Comparison of ENCODE assay signal across 9 cellular contexts in the genomic region with DNA sequence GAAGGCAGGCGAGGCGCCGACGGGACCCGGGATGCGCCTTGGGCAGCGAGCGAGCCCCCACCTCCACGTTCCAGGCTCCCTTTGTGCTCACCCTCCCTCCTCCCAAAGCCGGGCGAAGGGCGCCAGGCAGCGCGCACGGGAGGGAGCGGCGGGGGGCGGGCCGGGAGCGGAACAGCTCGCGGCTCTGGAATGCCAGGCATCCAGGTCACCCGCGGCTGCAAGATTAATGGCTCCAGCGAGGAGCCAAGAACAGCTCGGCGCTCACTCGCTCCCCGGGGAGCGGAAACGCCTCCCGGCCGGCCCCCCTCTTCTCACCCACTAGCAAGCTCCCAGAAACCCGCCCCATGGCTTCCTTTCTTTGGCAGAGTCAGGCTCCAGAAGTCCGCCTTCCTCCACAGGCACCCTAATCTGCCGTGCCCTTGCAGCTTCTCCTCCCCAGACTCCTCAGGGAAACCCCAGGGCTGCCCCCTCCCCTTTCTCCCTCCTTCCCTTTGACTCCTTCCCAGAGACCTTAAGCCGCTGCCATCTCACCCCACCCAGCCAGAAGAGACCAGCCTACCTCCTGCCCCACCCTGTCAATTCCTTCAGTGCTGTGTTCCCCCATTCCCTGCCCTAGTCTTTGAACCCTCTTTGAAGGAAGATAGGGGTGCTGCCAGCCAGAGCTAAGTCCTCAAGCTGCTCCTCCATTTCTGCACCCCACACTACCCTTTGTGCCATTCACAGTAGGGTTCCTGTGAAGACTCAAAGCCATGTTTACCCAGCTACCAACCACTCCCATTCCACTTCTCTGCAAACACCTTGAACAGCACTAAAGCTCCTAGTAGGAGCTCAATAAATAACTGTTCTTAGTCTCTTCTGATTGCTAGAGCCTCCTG. TPM values are rescaled to one million over a fixed set of nuclear protein-coding genes. Genes with fewer than 3 reads are reported as not detected.
DNase-seq lines count a peak whose midpoint lies in the region; ATAC-seq, FAIRE-seq and TF ChIP-seq lines count a peak whose summit lies in the region.
"Had no signal": no experiment of that assay in that cellular context is flagged by ENCODE, and none has a peak within 500 bp of the region (broad histone marks: within the 10 kb centered on the region; RNA-seq: fewer than 3 reads in every experiment).

No MANE protein-coding gene starts in this region.

- H2AFZ ChIP-seq in K562 (ENCODE audit: low read depth, low read length) = no peak overlapping the region

- H3K4me3 Mint-ChIP-seq in T-helper 2 cell treated with Interferon-gamma antibody and Interleukin-4, amounts not matched to agents 5 μg/mL and 100 μg/mL, for 36 hours = peak overlapping the region; percentile 20

- H3K27ac ChIP-seq in K562 (ENCODE audit: extremely low read depth, low read depth, low read length) (no peak overlapping the region), right atrium auricular region (peak overlapping the region; percentile 96 to 100)

- no peaks in the 10 kb centered on the region for H3K9me3 Mint-ChIP-seq in T-helper 2 cell treated with Interferon-gamma antibody and Interleukin-4, amounts not matched to agents 5 μg/mL and 100 μg/mL, for 36 hours

- ATAC-seq in K562 (peak; percentile 52), HG03439 (IDR thresholded peaks at IDR 0.05; ENCODE audit: unreplicated experiment) (no peak)

- H3K27me3 Mint-ChIP-seq in T-helper 2 cell treated with Interferon-gamma antibody and Interleukin-4, amounts not matched to agents 5 μg/mL and 100 μg/mL, for 36 hours (ENCODE audit: low read depth) = peaks cover 22% of the 10 kb centered on the region

- no peak for FAIRE-seq in K562 (lab: Jason Lieb, UNC)
- FAIRE-seq: colon had no signal

- TF ChIP-seq RAD21 in K562 (CRISPR knock-in tag; conservative IDR thresholded peaks at IDR 0.05 in 1 of 2, IDR thresholded peaks at IDR 0.05 in 1 of 2) = no peak

- no peaks in the 10 kb centered on the region for H3K79me2 ChIP-seq in K562 (ENCODE audit: control insufficient read depth, insufficient read depth, low read length)

- H3K36me3 ChIP-seq in K562 (ENCODE audit: control insufficient read depth, insufficient read depth, low read length) (no peaks in the 10 kb centered on the region), right atrium auricular region (peaks cover 94% of the 10 kb centered on the region)

- H3K9me1 ChIP-seq in K562 (ENCODE audit: control insufficient read depth, insufficient read depth, low read length) = no peaks in the 10 kb centered on the region

- TF ChIP-seq CTCF in K562 (IDR thresholded peaks at IDR 0.05 in 2 of 3, conservative IDR thresholded peaks at IDR 0.05 in 1 of 3; ENCODE audit: insufficient read depth in 2 of 3, low read depth in 1 of 3, low read length in 3 of 3) (no peak), right atrium auricular region (IDR thresholded peaks at IDR 0.05) (no peak)

- H3K9ac ChIP-seq in K562 (ENCODE audit: insufficient read depth in 1 of 2, low read depth in 2 of 2, low read length in 2 of 2) = no peak overlapping the region

- WGBS in K562 (ENCODE audit: insufficient coverage, low coverage, missing lambda C conversion rate) = 3% methylated on average over 22 of the region's 37 CpGs

- TF ChIP-seq EP300 in K562 (IDR thresholded peaks at IDR 0.05; ENCODE audit: low read length) = no peak

- TF ChIP-seq POLR2A in K562 (conservative IDR thresholded peaks at IDR 0.05) = no peak

- H3K9me3 ChIP-seq in K562 (replicated peaks; ENCODE audit: control insufficient read depth, insufficient read depth, low read depth, low read length) = no peaks in the 10 kb centered on the region
- H3K9me3 ChIP-seq in right atrium auricular region = no peaks in the 10 kb centered on the region

- no peak overlapping the region for H3K4me2 ChIP-seq in K562 (ENCODE audit: insufficient read depth, low read length)

- peaks cover 12% of the 10 kb centered on the region for H3K4me1 Mint-ChIP-seq in T-helper 2 cell treated with Interferon-gamma antibody and Interleukin-4, amounts not matched to agents 5 μg/mL and 100 μg/mL, for 36 hours (ENCODE audit: low read depth)

- intact Hi-C loops in K562 (cut with micrococcal nuclease) (no loop called here), posterior cingulate gyrus (cut with DNase I) (no loop called here)

- peaks cover 0 to 7% of the 10 kb centered on the region in 2 experiments; a peak in 2 of 5 replicates for H3K4me1 ChIP-seq in K562 (replicated peaks in 1 of 2; ENCODE audit: control insufficient read depth in 2 of 2, insufficient read depth in 2 of 2, low read length in 2 of 2)
- peaks cover 3 to 100% of the 10 kb centered on the region in 2 donors for H3K4me1 ChIP-seq in right atrium auricular region

- no TSS peak for BruUV-seq in K562 (replicated peaks; lab: Mats Ljungman, UMichigan)

- H3K4me3 ChIP-seq in K562 (no peak overlapping the region), right atrium auricular region (peak overlapping the region; percentile 4 to 37)

- H3K27me3 ChIP-seq in K562 (ENCODE audit: control insufficient read depth in 2 of 2, insufficient read depth in 2 of 2, low read length in 2 of 2) (peaks cover 5 to 79% of the 10 kb centered on the region in 2 experiments; a peak in 3 of 5 replicates), right atrium auricular region (no peaks in the 10 kb centered on the region)

- in situ Hi-C loops in K562 (cut with MboI) = no loop called here

- no peaks in the 10 kb centered on the region; the same call in 1 of the 2 replicates for H4K20me1 ChIP-seq in K562 (replicated peaks; ENCODE audit: control insufficient read depth, insufficient read depth, low read length)

- H3K27ac Mint-ChIP-seq in T-helper 2 cell treated with Interferon-gamma antibody and Interleukin-4, amounts not matched to agents 5 μg/mL and 100 μg/mL, for 36 hours = no peak overlapping the region

- no peaks in the 10 kb centered on the region for H3K36me3 Mint-ChIP-seq in T-helper 2 cell treated with Interferon-gamma antibody and Interleukin-4, amounts not matched to agents 5 μg/mL and 100 μg/mL, for 36 hours (ENCODE audit: low read depth)

- CTCF ChIA-PET in K562 (lab: Yijun Ruan, JAX; ENCODE audit: low intra/inter-chr PET ratio) = no interaction called here

- POLR2A ChIA-PET in K562 (lab: Yijun Ruan, JAX) = no interaction called here

- no peak for DNase-seq in T-helper 2 cell treated with Interferon-gamma antibody and Interleukin-4, amounts not matched to agents 5 μg/mL and 100 μg/mL, for 36 hours (ENCODE audit: low spot score)
- DNase-seq in T-helper 2 cell = no peak
- peak; percentile 13 for DNase-seq in NCI-H510A treated with DMSO at 0.1 percent for 48 hours (lab: John Stamatoyannopoulos, UW)
- peak; percentile 13 to 52 (median 34) for DNase-seq in K562 (ENCODE audit: extremely low read depth in 1 of 4, low spot score in 3 of 4)
- peak; percentile 97 for DNase-seq in right atrium auricular region (ENCODE audit: low spot score)
- peak; percentile 64 to 96 (median 78) for DNase-seq in posterior cingulate gyrus
- DNase-seq in SKM-1 treated with dmso at 0.1 percent for 144 hours (lab: John Stamatoyannopoulos, UW; ENCODE audit: unreplicated experiment) = no peak

TF ChIP-seq in K562, 482 proteins besides CTCF, POLR2A, EP300 and RAD21:
- TF ChIP-seq, protein P1, sequence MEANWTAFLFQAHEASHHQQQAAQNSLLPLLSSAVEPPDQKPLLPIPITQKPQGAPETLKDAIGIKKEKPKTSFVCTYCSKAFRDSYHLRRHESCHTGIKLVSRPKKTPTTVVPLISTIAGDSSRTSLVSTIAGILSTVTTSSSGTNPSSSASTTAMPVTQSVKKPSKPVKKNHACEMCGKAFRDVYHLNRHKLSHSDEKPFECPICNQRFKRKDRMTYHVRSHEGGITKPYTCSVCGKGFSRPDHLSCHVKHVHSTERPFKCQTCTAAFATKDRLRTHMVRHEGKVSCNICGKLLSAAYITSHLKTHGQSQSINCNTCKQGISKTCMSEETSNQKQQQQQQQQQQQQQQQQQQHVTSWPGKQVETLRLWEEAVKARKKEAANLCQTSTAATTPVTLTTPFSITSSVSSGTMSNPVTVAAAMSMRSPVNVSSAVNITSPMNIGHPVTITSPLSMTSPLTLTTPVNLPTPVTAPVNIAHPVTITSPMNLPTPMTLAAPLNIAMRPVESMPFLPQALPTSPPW (CRISPR knock-in tag; IDR thresholded peaks at IDR 0.05) = peak; percentile 30; the same call in 1 of the 2 replicates
- no peak for TF ChIP-seq PHF8 (IDR thresholded peaks at IDR 0.05; ENCODE audit: borderline replicate concordance, low read length)

RNA-seq across cellular contexts. Expression of a gene that starts 9.9 kb away (rescaled TPM):
- total RNA-seq in K562 (2011; cell fraction: chromatin; rRNA removed; ENCODE audit: low replicate concordance) = 0.07 TPM in 1 of 2 replicates, not detected in the other
- total RNA-seq in K562 (2011; cell fraction: nucleolus; rRNA removed) = not detected in 2 replicates
- not detected in 2 replicates for total RNA-seq in K562 (2011; cell fraction: nucleoplasm; rRNA removed)
- total RNA-seq in K562 (2014; rRNA removed) (not detected in 2 replicates), K562 (2014; rRNA removed; fragmentation: Illumina TruSeq; extraction: Trizol) (not detected in 2 replicates), K562 (2015; rRNA removed; fragmentation: Illumina TruSeq; extraction: Trizol) (not detected in 2 replicates), K562 (2021) (0.31 and 0.54 TPM in 2 replicates), right atrium auricular region (100 to 1,000 TPM in 1 of 2 donors, 10 to 100 TPM in 1; 62.3 to 119 TPM)
- polyA plus RNA-seq in K562 (2011; rRNA removed) (not detected in 2 replicates), K562 (2014; fragmentation: Illumina TruSeq; extraction: Trizol) (not detected in 2 replicates), K562 (2014; fragmentation: Nextera tagmentation; extraction: Ambion mirVana) (not detected), K562 (2014; rRNA removed) (0.12 TPM in 1 of 2 replicates, not detected in the other)
- 0.01 TPM in 2 replicates for polyA plus RNA-seq in K562 (2011; cell fraction: cytosol; rRNA removed)
- 0.04 TPM in 1 of 2 replicates, not detected in the other for polyA plus RNA-seq in K562 (2011; cell fraction: nucleus; rRNA removed)
- not detected in 2 replicates for polyA plus RNA-seq in K562 (2012)
- not detected in 2 replicates for polyA minus RNA-seq in K562 (2011; rRNA and poly(A)+ RNA removed)
- polyA minus RNA-seq in K562 (2011; cell fraction: cytosol; rRNA and poly(A)+ RNA removed) = 0.46 TPM in 1 of 2 replicates, not detected in the other
- polyA minus RNA-seq in K562 (2011; cell fraction: nucleus; rRNA and poly(A)+ RNA removed) = not detected in 2 replicates

Comparison
In these comparisons a context has a peak if more than half of its experiments do, and no peak if none do; other contexts are left out.
1. DNase-seq: peak in NCI-H510A treated with DMSO at 0.1 percent for 48 hours (single experiment), K562 (4 of 4), right atrium auricular region (single experiment) and posterior cingulate gyrus (10 of 10); none in T-helper 2 cell treated with Interferon-gamma antibody and Interleukin-4, amounts not matched to agents 5 μg/mL and 100 μg/mL, for 36 hours (single experiment), T-helper 2 cell (0 of 5) and SKM-1 treated with dmso at 0.1 percent for 144 hours (single experiment).
2. RNA of a gene that starts 9.9 kb away (total RNA-seq): 62.3 to 119 TPM in right atrium auricular region; 0.07 to 0.54 TPM in K562; every median in the first group is over 10 times any median in the second.